10 cellular contexts compared by ENCODE assay signal in genomic region chr11:68436985-68437926, GRCh38. TPM values are rescaled to one million over a fixed set of nuclear protein-coding genes. Genes with fewer than 3 reads are reported as not detected.
DNase-seq lines count a peak whose midpoint lies in the region; ATAC-seq and TF ChIP-seq lines count a peak whose summit lies in the region.
"Had no signal": no experiment of that assay in that cellular context is flagged by ENCODE, and none has a peak within 500 bp of the region (broad histone marks: within the 10 kb centered on the region; RNA-seq: fewer than 3 reads in every experiment).

No MANE protein-coding gene starts in this region.

- peaks cover 16% of the 10 kb centered on the region for H3K4me1 Mint-ChIP-seq in neural crest cell

- POLR2A ChIA-PET in GM10248 (lab: Yijun Ruan, JAX), result no interaction called here

- no peak overlapping the region for H3K4me3 Mint-ChIP-seq in neural crest cell
- H3K4me3 Mint-ChIP-seq: activated T-cell treated with anti-CD3 and anti-CD28 coated beads, Interleukin-2, amount 50 U/mL, for 72 hours; stimulated activated naive CD8-positive, alpha-beta T cell treated with anti-CD3 and anti-CD28 coated beads, Interleukin-15, Interleukin-2, amounts not matched to agents 100 ng/mL and 50 ng/mL, for 24 hours had no signal

- H3K27ac Mint-ChIP-seq in neural crest cell (ENCODE audit: unreplicated experiment), result peak overlapping the region; percentile 90
- H3K27ac Mint-ChIP-seq: activated T-cell treated with anti-CD3 and anti-CD28 coated beads, Interleukin-2, amount 50 U/mL, for 72 hours; stimulated activated naive CD8-positive, alpha-beta T cell treated with anti-CD3 and anti-CD28 coated beads, Interleukin-15, Interleukin-2, amounts not matched to agents 100 ng/mL and 50 ng/mL, for 24 hours had no signal

- no peaks in the 10 kb centered on the region for H3K9me3 Mint-ChIP-seq in neural crest cell
- H3K9me3 Mint-ChIP-seq: activated T-cell treated with anti-CD3 and anti-CD28 coated beads, Interleukin-2, amount 50 U/mL, for 72 hours; stimulated activated naive CD8-positive, alpha-beta T cell treated with anti-CD3 and anti-CD28 coated beads, Interleukin-15, Interleukin-2, amounts not matched to agents 100 ng/mL and 50 ng/mL, for 24 hours had no signal

- TF ChIP-seq CTCF in neural crest cell (conservative IDR thresholded peaks at IDR 0.05) (no peak), GM10248 (IDR thresholded peaks at IDR 0.05; ENCODE audit: control extremely low read depth, extremely low read depth, low read depth, missing control alignments) (no peak)

- DNase-seq in Daoy (ENCODE audit: low read depth) (peak; percentile 90), neural crest cell (ENCODE audit: low read depth, low spot score) (no peak), GM10248 (ENCODE audit: extremely low spot score) (no peak), NCI-H1092 (lab: John Stamatoyannopoulos, UW) (no peak), pons (ENCODE audit: low spot score) (no peak)
- DNase-seq: activated T-cell treated with anti-CD3 and anti-CD28 coated beads, Interleukin-2, amount 50 U/mL, for 72 hours had no signal

- CTCF ChIA-PET in GM10248 (lab: Yijun Ruan, JAX), result no interaction called here

- no peaks in the 10 kb centered on the region for H3K27me3 Mint-ChIP-seq in neural crest cell (ENCODE audit: low read depth)
- H3K27me3 Mint-ChIP-seq: stimulated activated naive CD8-positive, alpha-beta T cell treated with anti-CD3 and anti-CD28 coated beads, Interleukin-15, Interleukin-2, amounts not matched to agents 100 ng/mL and 50 ng/mL, for 24 hours had no signal

- H3K36me3 Mint-ChIP-seq in neural crest cell (ENCODE audit: low read depth), result no peaks in the 10 kb centered on the region

- ATAC-seq in esophagus mucosa (peak; percentile 62), HG03565 (IDR thresholded peaks at IDR 0.05; ENCODE audit: unreplicated experiment) (no peak)
- ATAC-seq: activated T-cell treated with anti-CD3 and anti-CD28 coated beads, Interleukin-2, amount 50 U/mL, for 72 hours had no signal

TF ChIP-seq in PFSK-1, 5 proteins besides CTCF, POLR2A, EP300 and RAD21:
- TF ChIP-seq FOXP2 (optimal IDR thresholded peaks at IDR 0.05; ENCODE audit: borderline replicate concordance, extremely low read depth, extremely low read length, insufficient read depth) (peak; percentile 9), TAF1 (IDR thresholded peaks at IDR 0.05; ENCODE audit: borderline replicate concordance, insufficient read depth, low read length) (0 out of 2 replicates have a peak, but pooled peaks have one; percentile 39), POLR2AphosphoS5 (IDR thresholded peaks at IDR 0.05; ENCODE audit: low read depth, low read length) (peak; percentile 29; the same call in 1 of the 2 replicates), SIN3A (IDR thresholded peaks at IDR 0.05; ENCODE audit: borderline replicate concordance, insufficient read depth, low read length) (no peak)
TF ChIP-seq in PFSK-1: peak in this region for 3.

RNA-seq across cellular contexts. Expression of gene PPP6R3, which starts 23.3 kb away (rescaled TPM):
- 85.4 and 91.6 TPM in 2 replicates for total RNA-seq in Daoy (2014; rRNA removed; shearing (Covaris generic))
- 73.5 TPM for polyA plus RNA-seq in PFSK-1 (2012; ENCODE audit: insufficient read length, low read depth)
- total RNA-seq in esophagus mucosa (59.8 TPM), neural crest cell (108 and 111 TPM in 2 replicates)
